ENCODE assay signal across 9 cellular contexts in the genomic region with DNA sequence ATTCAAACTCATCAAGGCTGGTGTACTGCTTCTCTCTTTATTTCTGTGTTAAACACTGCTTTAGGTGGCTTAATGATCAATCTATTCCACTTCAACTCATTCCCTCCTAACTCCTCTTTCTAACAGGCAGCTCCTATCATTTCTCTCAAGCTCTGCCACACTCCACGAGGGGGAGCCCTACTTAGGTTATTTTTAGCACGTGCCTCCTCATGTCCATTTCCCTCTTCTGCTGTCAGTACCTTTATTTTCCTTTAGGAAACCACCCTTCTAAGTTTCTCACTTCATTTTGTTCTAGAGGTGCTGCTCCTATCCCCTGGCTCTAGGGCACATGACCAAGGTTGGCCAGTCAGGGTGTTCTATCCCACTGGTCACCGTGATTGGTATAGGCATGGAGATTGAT. TPM values are rescaled to one million over a fixed set of nuclear protein-coding genes. Genes with fewer than 3 reads are reported as not detected.
DNase-seq lines count a peak whose midpoint lies in the region; ATAC-seq and TF ChIP-seq lines count a peak whose summit lies in the region.
"Had no signal": no experiment of that assay in that cellular context is flagged by ENCODE, and none has a peak within 500 bp of the region (broad histone marks: within the 10 kb centered on the region; RNA-seq: fewer than 3 reads in every experiment).

No MANE protein-coding gene starts in this region.

- H3K27ac ChIP-seq in DND-41 (ENCODE audit: low read length) = no peak overlapping the region
- no peak overlapping the region for H3K27ac ChIP-seq in SK-N-MC

- no peaks in the 10 kb centered on the region for H3K27me3 ChIP-seq in DND-41 (ENCODE audit: insufficient read depth, low read length, poor library complexity)

- no peak overlapping the region for H2AFZ ChIP-seq in DND-41 (ENCODE audit: low read depth, low read length)

- H3K79me2 ChIP-seq in DND-41 (ENCODE audit: insufficient read depth, low read length) = no peaks in the 10 kb centered on the region

- H3K4me3 Mint-ChIP-seq in stimulated activated naive CD8-positive, alpha-beta T cell treated with anti-CD3 and anti-CD28 coated beads, Interleukin-15, amount 100 ng/mL, for 72 hours = no peak overlapping the region

- TF ChIP-seq CTCF in DND-41 (IDR thresholded peaks at IDR 0.05; ENCODE audit: borderline replicate concordance, extremely low read depth, low read length, poor library complexity, severe bottlenecking) = peak; percentile 20

- H4K20me1 ChIP-seq in DND-41 (ENCODE audit: insufficient read depth, low read length) = peaks cover 3% of the 10 kb centered on the region; the same call in 1 of the 2 replicates

- H3K4me3 ChIP-seq in DND-41 (ENCODE audit: low read depth in 1 of 2, low read length in 2 of 2) (no peak overlapping the region), SK-N-MC (no peak overlapping the region)

- H3K9me3 ChIP-seq in DND-41 (ENCODE audit: insufficient read depth, low read length, severe bottlenecking) (no peaks in the 10 kb centered on the region), SK-N-MC (ENCODE audit: low read depth, low read length) (no peaks in the 10 kb centered on the region)

- H3K27me3 Mint-ChIP-seq in stimulated activated naive CD8-positive, alpha-beta T cell treated with anti-CD3 and anti-CD28 coated beads, Interleukin-15, amount 100 ng/mL, for 72 hours = peaks cover 9% of the 10 kb centered on the region

- ATAC-seq in DND-41 (ENCODE audit: insufficient read depth, low read depth) (no peak), left lobe of liver (peak; percentile 64), GM21526 (IDR thresholded peaks at IDR 0.05; ENCODE audit: low FRiP score, unreplicated experiment) (no peak), HG02610 (IDR thresholded peaks at IDR 0.05; ENCODE audit: unreplicated experiment) (no peak)
- ATAC-seq in stimulated activated naive CD8-positive, alpha-beta T cell treated with anti-CD3 and anti-CD28 coated beads, Interleukin-15, amount 100 ng/mL, for 72 hours = no peak

- peaks cover 0 to 24% of the 10 kb centered on the region in 2 donors for H3K9me3 Mint-ChIP-seq in stimulated activated naive CD8-positive, alpha-beta T cell treated with anti-CD3 and anti-CD28 coated beads, Interleukin-15, amount 100 ng/mL, for 72 hours

- no peak overlapping the region for H3K4me2 ChIP-seq in DND-41 (ENCODE audit: insufficient read depth, low read length)

- no peaks in the 10 kb centered on the region for H3K4me1 ChIP-seq in DND-41 (ENCODE audit: insufficient read depth, low read length)

- DNase-seq in DND-41 (peak; percentile 7), HuH-7 (ENCODE audit: low spot score) (peak; percentile 32), SK-N-MC (ENCODE audit: low read depth, low spot score) (peak; percentile 32), left lobe of liver (ENCODE audit: low spot score) (no peak), NCI-H2196 (lab: John Stamatoyannopoulos, UW; ENCODE audit: unreplicated experiment) (no peak)
- no peak for DNase-seq in stimulated activated naive CD8-positive, alpha-beta T cell treated with anti-CD3 and anti-CD28 coated beads, Interleukin-15, amount 100 ng/mL, for 72 hours
- DNase-seq: effector memory CD4-positive, alpha-beta T cell had no signal

- H3K27ac Mint-ChIP-seq in stimulated activated naive CD8-positive, alpha-beta T cell treated with anti-CD3 and anti-CD28 coated beads, Interleukin-15, amount 100 ng/mL, for 72 hours = no peak overlapping the region

- H3K9ac ChIP-seq in DND-41 (ENCODE audit: low read depth, low read length) = no peak overlapping the region
- no peak overlapping the region for H3K9ac ChIP-seq in SK-N-MC (ENCODE audit: insufficient read length)

- no peaks in the 10 kb centered on the region for H3K36me3 ChIP-seq in DND-41 (ENCODE audit: insufficient read depth, low read length)
- H3K36me3 ChIP-seq in SK-N-MC (ENCODE audit: insufficient read depth, low read length) = no peaks in the 10 kb centered on the region

- H3K4me1 Mint-ChIP-seq in stimulated activated naive CD8-positive, alpha-beta T cell treated with anti-CD3 and anti-CD28 coated beads, Interleukin-15, amount 100 ng/mL, for 72 hours = no peaks in the 10 kb centered on the region

RNA-seq across cellular contexts. Expression of gene BRINP1, which starts 6.7 kb away (rescaled TPM):
- total RNA-seq in left lobe of liver = 0.25 TPM

Comparison
In these comparisons a context has a peak if more than half of its experiments do, and no peak if none do; other contexts are left out.
1. DNase-seq: peak in DND-41 (single experiment), HuH-7 (single experiment) and SK-N-MC (single experiment); none in left lobe of liver (single experiment), NCI-H2196 (single experiment) and stimulated activated naive CD8-positive, alpha-beta T cell treated with anti-CD3 and anti-CD28 coated beads, Interleukin-15, amount 100 ng/mL, for 72 hours (0 of 2).